ENCODE assay signal across 1 cellular context in genomic region chr9:101388507-101388993, GRCh38.
TF ChIP-seq lines count a peak whose summit lies in the region.

No MANE protein-coding gene starts in this region.

TF ChIP-seq in HCT116, 20 proteins besides CTCF, POLR2A, EP300 and RAD21:
- TF ChIP-seq, protein P1, sequence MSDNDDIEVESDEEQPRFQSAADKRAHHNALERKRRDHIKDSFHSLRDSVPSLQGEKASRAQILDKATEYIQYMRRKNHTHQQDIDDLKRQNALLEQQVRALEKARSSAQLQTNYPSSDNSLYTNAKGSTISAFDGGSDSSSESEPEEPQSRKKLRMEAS (IDR thresholded peaks at IDR 0.05), result no peak
- TF ChIP-seq YY1 (IDR thresholded peaks at IDR 0.05; ENCODE audit: extremely low read depth, insufficient replicate concordance, low read depth, low read length), result no peak
- TF ChIP-seq ZFX (IDR thresholded peaks at IDR 0.05), result no peak
- TF ChIP-seq POLR2AphosphoS5 (IDR thresholded peaks at IDR 0.05; ENCODE audit: low read depth, low read length), result no peak
- no peak for TF ChIP-seq JUND (IDR thresholded peaks at IDR 0.05)
- no peak for TF ChIP-seq CBX3 (IDR thresholded peaks at IDR 0.05; ENCODE audit: low read depth)
- no peak for TF ChIP-seq EZH2 (IDR thresholded peaks at IDR 0.05)
- TF ChIP-seq CEBPB (IDR thresholded peaks at IDR 0.05; ENCODE audit: low read depth), result no peak
- TF ChIP-seq FOSL1 (IDR thresholded peaks at IDR 0.05; ENCODE audit: low read depth), result no peak
